In genomic region chr16:85417156-85417860, GRCh38 we compare ENCODE assay signal across 14 cellular contexts.
A peak's percentile ranks its signal among the peaks of the same experiment; 100 is the strongest.
DNase-seq lines count a peak whose midpoint lies in the region; ATAC-seq and TF ChIP-seq lines count a peak whose summit lies in the region.
"Had no signal": no experiment of that assay in that cellular context is flagged by ENCODE, and none has a peak within 500 bp of the region (broad histone marks: within the 10 kb centered on the region; RNA-seq: fewer than 3 reads in every experiment).

No MANE protein-coding gene starts in this region.

- DNase-seq in NCI-H1417 (lab: John Stamatoyannopoulos, UW) (peak in 2 of 3 experiments; percentile 21 to 31), NCI-H1417 treated with DMSO at 0.1 percent for 48 hours (lab: John Stamatoyannopoulos, UW) (no peak), BE2C (peak; percentile 19), RPMI8226 (peak; percentile 87), left ventricle myocardium superior (peak; percentile 22), hippocampal formation (lab: John Stamatoyannopoulos, UW) (no peak)
- DNase-seq: activated gamma-delta T cell; brain microvascular endothelial cell; CD4-positive, alpha-beta memory T cell; small intestine; stimulated activated naive B cell treated with anti-CD40 and anti-IgM and Interleukin-4, amounts not matched to agents 10 μg/mL and 1 μg/mL and 100 μg/mL, for 72 hours; T1000 had no signal

- no peaks in the 10 kb centered on the region; the same call in 1 of the 2 replicates for H3K9me3 ChIP-seq in BE2C

- H3K27me3 ChIP-seq in BE2C = no peaks in the 10 kb centered on the region
- H3K27me3 ChIP-seq: brain microvascular endothelial cell had no signal

- no peak overlapping the region for H3K4me3 ChIP-seq in BE2C (ENCODE audit: low read depth, low read length)

- no peak for TF ChIP-seq POLR2A in GM18505 (IDR thresholded peaks at IDR 0.05; ENCODE audit: borderline replicate concordance, extremely low read depth, insufficient read depth, insufficient read length)

- no peak for ATAC-seq in left ventricle myocardium superior
- no peak for ATAC-seq in GM18505 (IDR thresholded peaks at IDR 0.05; ENCODE audit: unreplicated experiment)
- ATAC-seq in HG03460 (IDR thresholded peaks at IDR 0.05; ENCODE audit: unreplicated experiment) = no peak

- peaks cover 43% of the 10 kb centered on the region for H3K4me1 ChIP-seq in BE2C

- intact Hi-C loops in left ventricle myocardium superior (cut with micrococcal nuclease) = no loop called here

- H3K36me3 ChIP-seq in BE2C = peaks cover 4% of the 10 kb centered on the region
- H3K36me3 ChIP-seq: brain microvascular endothelial cell had no signal

- no peak for TF ChIP-seq CTCF in BE2C (IDR thresholded peaks at IDR 0.05; ENCODE audit: low read depth, low read length)

Comparison
In these comparisons a context has a peak if more than half of its experiments do, and no peak if none do; other contexts are left out.
1. DNase-seq: peak in NCI-H1417 (2 of 3), BE2C (single experiment), RPMI8226 (single experiment) and left ventricle myocardium superior (single experiment); none in NCI-H1417 treated with DMSO at 0.1 percent for 48 hours (single experiment) and hippocampal formation (0 of 2).